Comparison of ENCODE assay signal across 12 cellular contexts in genomic region chr5:107289030-107289714, GRCh38.
DNase-seq lines count a peak whose midpoint lies in the region; ATAC-seq and TF ChIP-seq lines count a peak whose summit lies in the region.
"Had no signal": no experiment of that assay in that cellular context is flagged by ENCODE, and none has a peak within 500 bp of the region (broad histone marks: within the 10 kb centered on the region; RNA-seq: fewer than 3 reads in every experiment).

No MANE protein-coding gene starts in this region.

- H3K79me2 ChIP-seq in osteoblast (ENCODE audit: insufficient read depth, low read length): no peaks in the 10 kb centered on the region

- DNase-seq in stimulated activated CD4-positive, alpha-beta T cell treated with anti-CD3 and anti-CD28 coated beads, Interleukin-4, amount 100 ng/mL, for 4 hours: no peak
- DNase-seq in HT-29 (ENCODE audit: low spot score) (no peak), osteoblast (ENCODE audit: insufficient read length, low spot score, missing footprints) (no peak)
- DNase-seq in stimulated activated CD4-positive, alpha-beta T cell treated with anti-CD3 and anti-CD28 coated beads, Interleukin-2, amount 100 ng/mL, for 48 hours: no peak
- DNase-seq: activated effector memory CD4-positive, alpha-beta T cell treated with Interleukin-2 at 50 U/mL for 16 hours; left cardiac atrium; NCI-H187 treated with DMSO at 0.1 percent for 48 hours; right cardiac atrium had no signal

- H3K27ac ChIP-seq in BLaER1 treated with 17β-estradiol and CSF1 and Interleukin-3, amounts not matched to agents 10 nM and 100 nM: peak overlapping the region in 9 of 11 experiments; percentile 19 to 72 (median 55); a peak in 17 of 22 replicates
- no peak overlapping the region for H3K27ac ChIP-seq in osteoblast (ENCODE audit: low read depth, low read length)

- H4K20me1 ChIP-seq in BLaER1 treated with 17β-estradiol and CSF1 and Interleukin-3, amounts not matched to agents 10 nM and 100 nM: no peaks in the 10 kb centered on the region
- H4K20me1 ChIP-seq in osteoblast (ENCODE audit: insufficient read depth, low read length): no peaks in the 10 kb centered on the region

- H3K36me3 ChIP-seq in BLaER1 treated with 17β-estradiol and CSF1 and Interleukin-3, amounts not matched to agents 10 nM and 100 nM: no peaks in the 10 kb centered on the region
- H3K36me3 ChIP-seq in osteoblast (ENCODE audit: insufficient read depth, low read length): no peaks in the 10 kb centered on the region

- ATAC-seq in GM18867 (IDR thresholded peaks at IDR 0.05; ENCODE audit: unreplicated experiment) (peak; percentile 91), HG02571 (IDR thresholded peaks at IDR 0.05; ENCODE audit: unreplicated experiment) (peak; percentile 93), HG03460 (IDR thresholded peaks at IDR 0.05; ENCODE audit: unreplicated experiment) (peak; percentile 86)
- ATAC-seq: left cardiac atrium, right cardiac atrium had no signal

- no peak overlapping the region for H2AFZ ChIP-seq in osteoblast (ENCODE audit: low read length)

- no peak for TF ChIP-seq CTCF in osteoblast (IDR thresholded peaks at IDR 0.05; ENCODE audit: extremely low read depth, low read depth, low read length)

- peak overlapping the region; percentile 7 to 56 (median 38); a peak in 20 of 22 replicates for H3K4me2 ChIP-seq in BLaER1 treated with 17β-estradiol and CSF1 and Interleukin-3, amounts not matched to agents 10 nM and 100 nM
- no peak overlapping the region for H3K4me2 ChIP-seq in osteoblast (ENCODE audit: insufficient read depth, low read length)

- H3K4me3 ChIP-seq in BLaER1 treated with 17β-estradiol and CSF1 and Interleukin-3, amounts not matched to agents 10 nM and 100 nM: no peak overlapping the region
- no peak overlapping the region for H3K4me3 ChIP-seq in osteoblast (ENCODE audit: insufficient read depth, low read length)

- H3K27me3 ChIP-seq in BLaER1 treated with 17β-estradiol and CSF1 and Interleukin-3, amounts not matched to agents 10 nM and 100 nM: no peaks in the 10 kb centered on the region
- no peaks in the 10 kb centered on the region for H3K27me3 ChIP-seq in osteoblast (ENCODE audit: insufficient read depth, low read length)

- H3K9ac ChIP-seq in BLaER1 treated with 17β-estradiol and CSF1 and Interleukin-3, amounts not matched to agents 10 nM and 100 nM: peak overlapping the region in 2 of 11 experiments; percentile 5 to 19; a peak in 3 of 22 replicates

- peaks cover 0 to 13% (median 5%) of the 10 kb centered on the region in 11 experiments; a peak in 5 of 22 replicates for H3K9me3 ChIP-seq in BLaER1 treated with 17β-estradiol and CSF1 and Interleukin-3, amounts not matched to agents 10 nM and 100 nM (replicated peaks in 1 of 11)
- H3K9me3 ChIP-seq in osteoblast (ENCODE audit: low read depth, low read length): no peaks in the 10 kb centered on the region

- H3K4me1 ChIP-seq in BLaER1 treated with 17β-estradiol and CSF1 and Interleukin-3, amounts not matched to agents 10 nM and 100 nM: peaks cover 15 to 24% (median 20%) of the 10 kb centered on the region in 10 experiments
- peaks cover 4% of the 10 kb centered on the region for H3K4me1 ChIP-seq in osteoblast (ENCODE audit: insufficient read depth, low read length)
